8 cellular contexts compared by ENCODE assay signal in genomic region chr17:35747540-35748017, GRCh38. TPM values are rescaled to one million over a fixed set of nuclear protein-coding genes. Genes with fewer than 3 reads are reported as not detected.
DNase-seq lines count a peak whose midpoint lies in the region; ATAC-seq and TF ChIP-seq lines count a peak whose summit lies in the region.

No MANE protein-coding gene starts in this region.

- H3K4me1 ChIP-seq in testis, result peaks cover 8% of the 10 kb centered on the region

- no peaks in the 10 kb centered on the region for H3K36me3 Mint-ChIP-seq in activated T-helper 1 cell treated with anti-CD3 and anti-CD28 coated beads, Interleukin-12 subunit alpha, Interleukin-12 subunit beta, Interleukin-2, Interleukin-4 antibody, amounts not matched to agents 30 ng/mL and 10 ng/mL and 1 ng/mL, durations not matched to agents 14 hours and 24 hours and 36 hours (ENCODE audit: low read depth)

- no peak for TF ChIP-seq POLR2A in testis (IDR thresholded peaks at IDR 0.05)

- H3K4me3 Mint-ChIP-seq in activated T-helper 1 cell treated with anti-CD3 and anti-CD28 coated beads, Interleukin-12 subunit alpha, Interleukin-12 subunit beta, Interleukin-2, Interleukin-4 antibody, amounts not matched to agents 30 ng/mL and 10 ng/mL and 1 ng/mL, durations not matched to agents 14 hours and 24 hours and 36 hours, result no peak overlapping the region

- H3K9me3 ChIP-seq in testis, result no peaks in the 10 kb centered on the region

- H3K36me3 ChIP-seq in testis (ENCODE audit: low read depth, missing control alignments), result no peaks in the 10 kb centered on the region

- H3K27ac ChIP-seq in testis, result no peak overlapping the region

- peak; percentile 31 for DNase-seq in DMS79 (lab: John Stamatoyannopoulos, UW)
- DNase-seq in KG1 (lab: John Stamatoyannopoulos, UW), result peak; percentile 69
- DNase-seq in RPMI7951 (ENCODE audit: low read depth), result peak; percentile 60
- DNase-seq in activated T-helper 1 cell treated with anti-CD3 and anti-CD28 coated beads, Interleukin-12 subunit alpha, Interleukin-12 subunit beta, Interleukin-2, Interleukin-4 antibody, amounts not matched to agents 30 ng/mL and 10 ng/mL and 1 ng/mL, durations not matched to agents 14 hours and 24 hours and 36 hours (ENCODE audit: low spot score), result peak; percentile 64
- DNase-seq in fibroblast of villous mesenchyme (ENCODE audit: low read depth), result peak; percentile 81
- peak; percentile 89 for DNase-seq in omental fat pad (ENCODE audit: low spot score)
- peak; percentile 88 for DNase-seq in testis

- TF ChIP-seq CTCF in fibroblast of villous mesenchyme (IDR thresholded peaks at IDR 0.05; ENCODE audit: insufficient read depth, low read depth, low read length) (peak; percentile 77), omental fat pad (IDR thresholded peaks at IDR 0.05) (peak in 1 of 3 donors; percentile 81), testis (IDR thresholded peaks at IDR 0.05) (peak; percentile 67 to 91 (median 90))

- no peak overlapping the region for H3K4me3 ChIP-seq in fibroblast of villous mesenchyme (ENCODE audit: low read depth, low read length)
- H3K4me3 ChIP-seq in testis, result no peak overlapping the region

- H3K27me3 ChIP-seq in testis, result no peaks in the 10 kb centered on the region

- H3K27ac Mint-ChIP-seq in activated T-helper 1 cell treated with anti-CD3 and anti-CD28 coated beads, Interleukin-12 subunit alpha, Interleukin-12 subunit beta, Interleukin-2, Interleukin-4 antibody, amounts not matched to agents 30 ng/mL and 10 ng/mL and 1 ng/mL, durations not matched to agents 14 hours and 24 hours and 36 hours, result no peak overlapping the region

- H3K9me3 Mint-ChIP-seq in activated T-helper 1 cell treated with anti-CD3 and anti-CD28 coated beads, Interleukin-12 subunit alpha, Interleukin-12 subunit beta, Interleukin-2, Interleukin-4 antibody, amounts not matched to agents 30 ng/mL and 10 ng/mL and 1 ng/mL, durations not matched to agents 14 hours and 24 hours and 36 hours, result no peaks in the 10 kb centered on the region

- intact Hi-C loops in activated T-helper 1 cell treated with anti-CD3 and anti-CD28 coated beads, Interleukin-12 subunit alpha, Interleukin-12 subunit beta, Interleukin-2, Interleukin-4 antibody, amounts not matched to agents 30 ng/mL and 10 ng/mL and 1 ng/mL, durations not matched to agents 14 hours and 24 hours and 36 hours (cut with micrococcal nuclease), result loop anchor here (1.0 to 10.0 kb wide), 7 partner anchors 134 to 749 kb away; partner anchors contain the start of genes NLE1 and SLFN5
- intact Hi-C loops in testis (cut with DNase I; ENCODE audit: low total_unique reads), result no loop called here

- peaks cover 37% of the 10 kb centered on the region for H3K27me3 Mint-ChIP-seq in activated T-helper 1 cell treated with anti-CD3 and anti-CD28 coated beads, Interleukin-12 subunit alpha, Interleukin-12 subunit beta, Interleukin-2, Interleukin-4 antibody, amounts not matched to agents 30 ng/mL and 10 ng/mL and 1 ng/mL, durations not matched to agents 14 hours and 24 hours and 36 hours (ENCODE audit: insufficient read depth)

- whole genome bisulfite sequencing in testis, 2 donors, result 29 to 42% methylated on average over 11 to 12 of the region's 12 CpGs

- peak; percentile 82 for ATAC-seq in omental fat pad (ENCODE audit: low FRiP score)
- ATAC-seq in GM21529 (IDR thresholded peaks at IDR 0.05; ENCODE audit: unreplicated experiment), result no peak

- H3K4me1 Mint-ChIP-seq in activated T-helper 1 cell treated with anti-CD3 and anti-CD28 coated beads, Interleukin-12 subunit alpha, Interleukin-12 subunit beta, Interleukin-2, Interleukin-4 antibody, amounts not matched to agents 30 ng/mL and 10 ng/mL and 1 ng/mL, durations not matched to agents 14 hours and 24 hours and 36 hours (ENCODE audit: low read depth), result peaks cover 13% of the 10 kb centered on the region

RNA-seq across cellular contexts. Expression of gene GAS2L2, which starts 5.5 kb away (rescaled TPM):
- total RNA-seq in RPMI7951 (2014; rRNA removed; shearing (Covaris generic)), result not detected in 2 replicates
- 0.08 TPM in 1 of 2 replicates, not detected in the other for total RNA-seq in activated T-helper 1 cell treated with anti-CD3 and anti-CD28 coated beads, Interleukin-12 subunit alpha, Interleukin-12 subunit beta, Interleukin-2, Interleukin-4 antibody, amounts not matched to agents 30 ng/mL and 10 ng/mL and 1 ng/mL, durations not matched to agents 14 hours and 24 hours and 36 hours
- not detected in 2 replicates for total RNA-seq in fibroblast of villous mesenchyme
- under 1 TPM in 3 of 4 donors, not detected in 1; 0.37 to 0.82 (median 0.48) TPM for total RNA-seq in omental fat pad
- total RNA-seq in testis, result under 1 TPM; 0.31 to 0.71 TPM
- polyA plus RNA-seq in testis (ENCODE audit: insufficient read depth, low read depth, low replicate concordance), result 0.62 TPM

RNA-seq across cellular contexts. Expression of gene C17orf50, which starts 13.1 kb away (rescaled TPM):
- not detected in 2 replicates for total RNA-seq in RPMI7951 (2014; rRNA removed; shearing (Covaris generic))
- total RNA-seq in activated T-helper 1 cell treated with anti-CD3 and anti-CD28 coated beads, Interleukin-12 subunit alpha, Interleukin-12 subunit beta, Interleukin-2, Interleukin-4 antibody, amounts not matched to agents 30 ng/mL and 10 ng/mL and 1 ng/mL, durations not matched to agents 14 hours and 24 hours and 36 hours, result not detected in 2 replicates
- not detected in 2 replicates for total RNA-seq in fibroblast of villous mesenchyme
- total RNA-seq in omental fat pad, result not detected
- 100 to 1,000 TPM in 1 of 2 donors, 10 to 100 TPM in 1; 48.8 to 102 TPM for total RNA-seq in testis
- polyA plus RNA-seq in testis (ENCODE audit: insufficient read depth, low read depth, low replicate concordance), result 154 TPM

RNA-seq across cellular contexts. Expression of gene RASL10B, which starts 16.1 kb away (rescaled TPM):
- 1.1 and 1.6 TPM in 2 replicates for total RNA-seq in RPMI7951 (2014; rRNA removed; shearing (Covaris generic))
- 1.0 and 1.3 TPM in 2 replicates for total RNA-seq in activated T-helper 1 cell treated with anti-CD3 and anti-CD28 coated beads, Interleukin-12 subunit alpha, Interleukin-12 subunit beta, Interleukin-2, Interleukin-4 antibody, amounts not matched to agents 30 ng/mL and 10 ng/mL and 1 ng/mL, durations not matched to agents 14 hours and 24 hours and 36 hours
- total RNA-seq in fibroblast of villous mesenchyme, result 6.4 and 12.1 TPM in 2 replicates
- 10 to 100 TPM in 3 of 4 donors, 1 to 10 TPM in 1; 9.9 to 63.8 (median 42.3) TPM for total RNA-seq in omental fat pad
- total RNA-seq in testis, result 1 to 10 TPM; 2.5 to 4.8 TPM
- 3.8 TPM for polyA plus RNA-seq in testis (ENCODE audit: insufficient read depth, low read depth, low replicate concordance)

RNA-seq across cellular contexts. Expression of gene MMP28, which starts 47.9 kb away (rescaled TPM):
- total RNA-seq in RPMI7951 (2014; rRNA removed; shearing (Covaris generic)), result not detected in 2 replicates
- total RNA-seq in activated T-helper 1 cell treated with anti-CD3 and anti-CD28 coated beads, Interleukin-12 subunit alpha, Interleukin-12 subunit beta, Interleukin-2, Interleukin-4 antibody, amounts not matched to agents 30 ng/mL and 10 ng/mL and 1 ng/mL, durations not matched to agents 14 hours and 24 hours and 36 hours, result not detected in 2 replicates
- total RNA-seq in fibroblast of villous mesenchyme (under 0.01 TPM in 2 replicates), omental fat pad (10 to 100 TPM; 31.5 to 65.6 (median 48.7) TPM), testis (100 to 1,000 TPM; 179 to 237 TPM)
- 78.3 TPM for polyA plus RNA-seq in testis (ENCODE audit: insufficient read depth, low read depth, low replicate concordance)

Comparison
In these comparisons a context has a peak if more than half of its experiments do, and no peak if none do; other contexts are left out.
1. DNase-seq: peak in every context shown above with its lines; median percentile 89 in omental fat pad; 88 in testis; 81 in fibroblast of villous mesenchyme; 69 in KG1; 64 in activated T-helper 1 cell treated with anti-CD3 and anti-CD28 coated beads, Interleukin-12 subunit alpha, Interleukin-12 subunit beta, Interleukin-2, Interleukin-4 antibody, amounts not matched to agents 30 ng/mL and 10 ng/mL and 1 ng/mL, durations not matched to agents 14 hours and 24 hours and 36 hours; 60 in RPMI7951; 31 in DMS79.
2. RNA of gene C17orf50, which starts 13.1 kb away (total RNA-seq): 48.8 to 102 TPM in testis; not detected in RPMI7951, not detected in activated T-helper 1 cell treated with anti-CD3 and anti-CD28 coated beads, Interleukin-12 subunit alpha, Interleukin-12 subunit beta, Interleukin-2, Interleukin-4 antibody, amounts not matched to agents 30 ng/mL and 10 ng/mL and 1 ng/mL, durations not matched to agents 14 hours and 24 hours and 36 hours, not detected in fibroblast of villous mesenchyme and not detected in omental fat pad; every median in the first group is over 10 times any median in the second.